Comparison of ENCODE assay signal across 8 cellular contexts in the genomic region with DNA sequence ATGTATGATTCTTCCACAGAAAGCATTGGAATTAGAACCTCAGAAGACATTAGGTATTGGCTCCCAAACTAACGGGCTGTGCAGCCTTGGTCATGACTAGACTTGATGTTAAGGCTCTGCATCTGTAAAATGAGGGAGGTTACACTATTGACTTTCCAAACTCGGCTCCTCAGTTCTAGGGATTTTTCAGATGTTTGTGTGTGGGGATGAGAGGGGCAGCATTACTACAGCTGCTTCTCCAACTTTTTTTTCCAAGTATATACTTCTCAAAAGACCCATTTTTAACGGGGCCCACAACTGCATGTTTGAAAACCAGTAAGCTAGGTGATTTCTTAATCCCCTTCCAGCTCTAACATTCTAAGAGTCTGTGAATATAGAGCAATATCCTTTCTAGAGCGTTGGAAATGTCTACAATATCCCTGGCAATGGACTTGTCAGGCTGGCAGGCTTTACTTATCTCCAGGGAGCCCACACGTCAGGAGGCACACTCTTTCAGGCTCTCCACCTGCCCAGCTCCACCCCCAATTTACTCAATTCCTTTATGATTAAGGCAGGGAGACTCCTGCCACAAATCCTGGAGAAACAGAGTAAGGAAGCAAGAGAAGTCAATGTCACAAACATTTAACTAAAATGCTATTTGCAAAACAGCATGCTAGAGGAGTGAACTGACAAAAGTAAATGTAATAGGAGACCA.
DNase-seq lines count a peak whose midpoint lies in the region; ATAC-seq lines count a peak whose summit lies in the region.

No MANE protein-coding gene starts in this region.

- peak; percentile 3 for ATAC-seq in stimulated activated naive CD8-positive, alpha-beta T cell treated with anti-CD3 and anti-CD28 coated beads, Interleukin-15, Interleukin-2, amounts not matched to agents 100 U/mL and 50 U/mL, for 24 hours
- ATAC-seq in HG03196 (IDR thresholded peaks at IDR 0.05; ENCODE audit: unreplicated experiment) = no peak
- ATAC-seq in HG03520 (IDR thresholded peaks at IDR 0.05; ENCODE audit: unreplicated experiment) = no peak

- no peaks in the 10 kb centered on the region for H3K9me3 Mint-ChIP-seq in T-helper 2 cell treated with Interferon-gamma antibody and Interleukin-4, amounts not matched to agents 5 μg/mL and 100 μg/mL, for 36 hours
- no peaks in the 10 kb centered on the region for H3K9me3 Mint-ChIP-seq in activated naive CD8-positive, alpha-beta T cell (ENCODE audit: low read depth)

- H3K36me3 Mint-ChIP-seq in T-helper 2 cell treated with Interferon-gamma antibody and Interleukin-4, amounts not matched to agents 5 μg/mL and 100 μg/mL, for 36 hours (ENCODE audit: low read depth) = peaks cover 32% of the 10 kb centered on the region
- peaks cover 8% of the 10 kb centered on the region for H3K36me3 Mint-ChIP-seq in activated naive CD8-positive, alpha-beta T cell

- H3K9ac ChIP-seq in iPS-20b (ENCODE audit: low read depth, low read length) = peak overlapping the region; percentile 100

- peaks cover 30% of the 10 kb centered on the region for H3K36me3 ChIP-seq in iPS-20b (ENCODE audit: insufficient read depth, low read depth, low read length)

- peaks cover 10% of the 10 kb centered on the region for H3K4me1 ChIP-seq in iPS-20b (ENCODE audit: insufficient read depth, low read length)

- H3K27me3 ChIP-seq in iPS-20b (ENCODE audit: insufficient read depth, low read length) = no peaks in the 10 kb centered on the region

- H3K4me1 Mint-ChIP-seq in T-helper 2 cell treated with Interferon-gamma antibody and Interleukin-4, amounts not matched to agents 5 μg/mL and 100 μg/mL, for 36 hours (ENCODE audit: low read depth) = peaks cover 15% of the 10 kb centered on the region
- H3K4me1 Mint-ChIP-seq in activated naive CD8-positive, alpha-beta T cell (ENCODE audit: low read depth) = peaks cover 26% of the 10 kb centered on the region

- H3K4me3 ChIP-seq in iPS-20b (ENCODE audit: low read length) = peak overlapping the region; percentile 99

- H3K9me3 ChIP-seq in iPS-20b (ENCODE audit: insufficient read depth, low read depth, low read length) = no peaks in the 10 kb centered on the region

- no peaks in the 10 kb centered on the region for H3K27me3 Mint-ChIP-seq in T-helper 2 cell treated with Interferon-gamma antibody and Interleukin-4, amounts not matched to agents 5 μg/mL and 100 μg/mL, for 36 hours (ENCODE audit: low read depth)
- H3K27me3 Mint-ChIP-seq in activated naive CD8-positive, alpha-beta T cell = no peaks in the 10 kb centered on the region

- H3K27ac ChIP-seq in iPS-20b (ENCODE audit: low read length) = peak overlapping the region; percentile 99

- H3K4me3 Mint-ChIP-seq in T-helper 2 cell treated with Interferon-gamma antibody and Interleukin-4, amounts not matched to agents 5 μg/mL and 100 μg/mL, for 36 hours = peak overlapping the region; percentile 99
- H3K4me3 Mint-ChIP-seq in activated naive CD8-positive, alpha-beta T cell = peak overlapping the region; percentile 99

- DNase-seq in T-helper 2 cell treated with Interferon-gamma antibody and Interleukin-4, amounts not matched to agents 5 μg/mL and 100 μg/mL, for 36 hours (ENCODE audit: low spot score) = no peak
- DNase-seq in T-helper 2 cell (no peak), DMS79 treated with DMSO at 0.1 percent for 48 hours (lab: John Stamatoyannopoulos, UW) (no peak)
- DNase-seq in stimulated activated naive CD8-positive, alpha-beta T cell treated with anti-CD3 and anti-CD28 coated beads, Interleukin-15, Interleukin-2, amounts not matched to agents 100 U/mL and 50 U/mL, for 24 hours = no peak

- peak overlapping the region; percentile 97 for H3K27ac Mint-ChIP-seq in T-helper 2 cell treated with Interferon-gamma antibody and Interleukin-4, amounts not matched to agents 5 μg/mL and 100 μg/mL, for 36 hours
- peak overlapping the region; percentile 99 for H3K27ac Mint-ChIP-seq in activated naive CD8-positive, alpha-beta T cell
